11 cellular contexts compared by ENCODE assay signal in the genomic region with DNA sequence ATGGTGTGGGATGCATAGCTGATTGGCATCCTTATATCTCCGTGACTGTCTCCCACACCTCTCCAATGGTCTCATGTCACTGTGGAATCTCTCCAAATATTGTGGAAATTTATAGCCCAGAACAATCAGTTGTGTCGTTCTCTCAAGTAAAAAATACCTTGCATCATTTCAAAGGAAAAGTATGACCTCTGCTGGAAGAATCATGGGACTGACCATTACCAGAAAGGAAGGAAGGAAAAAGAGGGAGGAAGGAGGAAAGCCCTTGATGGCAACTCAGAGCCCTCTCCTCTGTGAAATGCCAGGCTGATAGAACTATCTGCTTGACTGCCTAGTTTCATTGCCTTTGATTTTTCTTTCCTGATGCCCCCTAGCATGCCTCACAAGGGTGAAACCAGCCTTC.
DNase-seq lines count a peak whose midpoint lies in the region; ATAC-seq, FAIRE-seq and TF ChIP-seq lines count a peak whose summit lies in the region.
"Had no signal": no experiment of that assay in that cellular context is flagged by ENCODE, and none has a peak within 500 bp of the region (broad histone marks: within the 10 kb centered on the region; RNA-seq: fewer than 3 reads in every experiment).

No MANE protein-coding gene starts in this region.

- H3K9me3 ChIP-seq in DND-41 (ENCODE audit: insufficient read depth, low read length, severe bottlenecking) (no peaks in the 10 kb centered on the region), H1 (ENCODE audit: insufficient read depth in 2 of 2, low read depth in 1 of 2, low read length in 1 of 2) (peaks cover 0 to 2% of the 10 kb centered on the region in 2 experiments; a peak in 1 of 4 replicates), vagina (no peaks in the 10 kb centered on the region), gastroesophageal sphincter (peaks cover 0 to 10% (median 0%) of the 10 kb centered on the region in 3 donors)

- TF ChIP-seq POLR2A in H1 (IDR thresholded peaks at IDR 0.05; ENCODE audit: control extremely low read depth in 1 of 2, low read depth in 2 of 2, low read length in 2 of 2) (no peak), vagina (IDR thresholded peaks at IDR 0.05) (no peak), gastroesophageal sphincter (IDR thresholded peaks at IDR 0.05) (no peak)

- DNase-seq in DND-41 (no peak), LNCaP clone FGC (ENCODE audit: low read depth) (no peak), H1 (ENCODE audit: low read depth in 1 of 2, low spot score in 2 of 2) (no peak), midbrain (lab: John Stamatoyannopoulos, UW) (peak; percentile 14), vagina (ENCODE audit: extremely low spot score in 2 of 2) (no peak), NOMO-1 (lab: John Stamatoyannopoulos, UW; ENCODE audit: unreplicated experiment in 2 of 2) (no peak), AG08395 (ENCODE audit: low spot score) (no peak)
- DNase-seq: SIG-M5; stimulated activated naive B cell treated with anti-CD40 and anti-IgM and Interleukin-4, amounts not matched to agents 10 μg/mL and 1 μg/mL and 100 μg/mL, for 72 hours had no signal

- H3K4me1 ChIP-seq in DND-41 (ENCODE audit: insufficient read depth, low read length), result no peaks in the 10 kb centered on the region
- H3K4me1 ChIP-seq in H1 (replicated peaks in 1 of 4; ENCODE audit: control insufficient read depth in 3 of 4, insufficient read depth in 4 of 4, low read length in 3 of 4), result no peaks in the 10 kb centered on the region
- H3K4me1 ChIP-seq in vagina, result no peaks in the 10 kb centered on the region
- H3K4me1 ChIP-seq in gastroesophageal sphincter, result no peaks in the 10 kb centered on the region

- H3K4me3 ChIP-seq in DND-41 (ENCODE audit: low read depth in 1 of 2, low read length in 2 of 2) (no peak overlapping the region), LNCaP clone FGC (ENCODE audit: low read depth, low read length) (no peak overlapping the region), H1 (ENCODE audit: extremely low read depth in 1 of 4, insufficient read depth in 2 of 4, low read depth in 3 of 4, low read length in 4 of 4) (no peak overlapping the region), vagina (no peak overlapping the region), gastroesophageal sphincter (no peak overlapping the region)
- H3K4me3 ChIP-seq: K562 had no signal

- no peak overlapping the region for H2BK120ac ChIP-seq in H1 (replicated peaks; ENCODE audit: low read depth, low read length)

- TF ChIP-seq CTCF in DND-41 (IDR thresholded peaks at IDR 0.05; ENCODE audit: borderline replicate concordance, extremely low read depth, low read length, poor library complexity, severe bottlenecking) (peak; percentile 16), LNCaP clone FGC (IDR thresholded peaks at IDR 0.05; ENCODE audit: control insufficient read depth, extremely low read depth, insufficient read depth) (peak; percentile 42; the same call in 1 of the 2 replicates), H1 (IDR thresholded peaks at IDR 0.05; ENCODE audit: control extremely low read depth in 1 of 3, insufficient read depth in 1 of 3, low read depth in 1 of 3, low read length in 3 of 3) (peak in 2 of 3 experiments; percentile 54 to 59; a peak in 3 of 4 replicates), vagina (IDR thresholded peaks at IDR 0.05) (no peak), gastroesophageal sphincter (IDR thresholded peaks at IDR 0.05) (peak in 1 of 4 experiments; percentile 21)

- no peak overlapping the region for H3K18ac ChIP-seq in H1 (ENCODE audit: extremely low read depth, low read length)

- ATAC-seq in DND-41 (ENCODE audit: insufficient read depth, low read depth) (no peak), gastroesophageal sphincter (no peak)
- ATAC-seq: K562; stimulated activated naive B cell treated with anti-CD40 and anti-IgM and Interleukin-4, amounts not matched to agents 10 μg/mL and 1 μg/mL and 100 μg/mL, for 72 hours had no signal

- H3K79me2 ChIP-seq in DND-41 (ENCODE audit: insufficient read depth, low read length) (no peaks in the 10 kb centered on the region), H1 (ENCODE audit: control insufficient read depth in 1 of 2, insufficient read depth in 2 of 2, low read length in 2 of 2) (no peaks in the 10 kb centered on the region)

- H4K20me1 ChIP-seq in DND-41 (ENCODE audit: insufficient read depth, low read length) (no peaks in the 10 kb centered on the region), H1 (replicated peaks in 1 of 2; ENCODE audit: control insufficient read depth in 1 of 2, insufficient read depth in 2 of 2, low read length in 2 of 2) (peaks cover 0 to 2% of the 10 kb centered on the region in 2 experiments)

- no peak overlapping the region for H3K4ac ChIP-seq in H1 (replicated peaks; ENCODE audit: insufficient read length, low read depth, low read length)

- H4K91ac ChIP-seq in H1 (replicated peaks; ENCODE audit: insufficient read length, low read length), result no peak overlapping the region

- peak; percentile 81 to 85 for TF ChIP-seq RAD21 in H1 (IDR thresholded peaks at IDR 0.05 in 1 of 2, conservative IDR thresholded peaks at IDR 0.05 in 1 of 2; ENCODE audit: low read depth in 2 of 2, low read length in 2 of 2)

- no peaks in the 10 kb centered on the region for H3K79me1 ChIP-seq in H1 (ENCODE audit: low read depth, low read length)

- no peak overlapping the region for H3K27ac ChIP-seq in DND-41 (ENCODE audit: low read length)
- no peak overlapping the region for H3K27ac ChIP-seq in H1 (ENCODE audit: low read depth, low read length)
- H3K27ac ChIP-seq in vagina, result no peak overlapping the region
- H3K27ac ChIP-seq in gastroesophageal sphincter, result no peak overlapping the region

- TF ChIP-seq EP300 in H1 (IDR thresholded peaks at IDR 0.05; ENCODE audit: borderline replicate concordance in 1 of 2, low read depth in 2 of 2, low read length in 2 of 2) (no peak), gastroesophageal sphincter (IDR thresholded peaks at IDR 0.05) (no peak)

- H2BK20ac ChIP-seq in H1 (ENCODE audit: low read length), result no peak overlapping the region

- CTCF ChIA-PET in H1 (lab: Charles Lee; ENCODE audit: partially characterized antibody), result interaction anchor here (0.8 to 6.3 kb wide), 33 partner anchors 9 to 447 kb away, joined by 3 to 103 read pairs (median 5); no protein-coding TSS in a partner anchor

- WGBS in H1 (ENCODE audit: extremely low coverage in 1 of 2, insufficient coverage in 1 of 2, insufficient read length in 1 of 2, insufficient replicate concordance in 2 of 2, low coverage in 1 of 2, low lambda C conversion rate in 2 of 2, missing lambda C conversion rate in 1 of 2), 2 experiments, result 63% methylated on average over 2 of the region's 2 CpGs; no CpG with 5 or more reads in 1 of the 2 experiments
- 21 to 25% methylated on average over 2 of the region's 2 CpGs for WGBS in gastroesophageal sphincter (ENCODE audit: low coverage in 1 of 2), 2 donors

- no peak overlapping the region for H3K23ac ChIP-seq in H1 (ENCODE audit: insufficient read length)

- H2BK5ac ChIP-seq in H1 (ENCODE audit: low read depth, low read length), result no peak overlapping the region

- no peak overlapping the region for H3K56ac ChIP-seq in H1 (replicated peaks; ENCODE audit: insufficient read length, low read depth, low read length)

- no peak overlapping the region for H4K8ac ChIP-seq in H1 (ENCODE audit: extremely low read depth, insufficient read depth, low read length)

- H2AFZ ChIP-seq in DND-41 (ENCODE audit: low read depth, low read length) (no peak overlapping the region), H1 (ENCODE audit: low read length) (no peak overlapping the region)

- H3K23me2 ChIP-seq in H1 (ENCODE audit: low read depth, low read length), result peaks cover 2% of the 10 kb centered on the region; the same call in 1 of the 2 replicates

- H3K36me3 ChIP-seq in DND-41 (ENCODE audit: insufficient read depth, low read length), result no peaks in the 10 kb centered on the region
- H3K36me3 ChIP-seq in H1 (ENCODE audit: control insufficient read depth in 2 of 4, insufficient read depth in 4 of 4, low read length in 3 of 4), result no peaks in the 10 kb centered on the region
- H3K36me3 ChIP-seq in vagina, result no peaks in the 10 kb centered on the region
- no peaks in the 10 kb centered on the region for H3K36me3 ChIP-seq in gastroesophageal sphincter

- H2AK5ac ChIP-seq in H1 (ENCODE audit: low read depth, low read length), result no peak overlapping the region

- no peak overlapping the region for H2BK12ac ChIP-seq in H1 (ENCODE audit: low read depth, low read length)

- intact Hi-C loops in vagina (cut with DNase I), result no loop called here

- no peak overlapping the region for H3K14ac ChIP-seq in H1 (ENCODE audit: insufficient read length)

- H3K27me3 ChIP-seq in DND-41 (ENCODE audit: insufficient read depth, low read length, poor library complexity) (peaks cover 1% of the 10 kb centered on the region), H1 (replicated peaks in 1 of 4; ENCODE audit: control insufficient read depth in 3 of 4, extremely low read depth in 1 of 4, insufficient read depth in 3 of 4, low read length in 3 of 4) (no peaks in the 10 kb centered on the region; a peak in 1 of 7 replicates), vagina (no peaks in the 10 kb centered on the region), gastroesophageal sphincter (peaks cover 6% of the 10 kb centered on the region)

- POLR2A ChIA-PET in H1 (lab: Charles Lee; ENCODE audit: partially characterized antibody), result no interaction called here

- H3K4me2 ChIP-seq in DND-41 (ENCODE audit: insufficient read depth, low read length), result no peak overlapping the region
- no peak overlapping the region for H3K4me2 ChIP-seq in H1 (ENCODE audit: insufficient read depth in 1 of 2, low read depth in 2 of 2, low read length in 2 of 2)

- no peak overlapping the region for H4K5ac ChIP-seq in H1 (ENCODE audit: insufficient read length, low read depth, low read length)

- peak; percentile 48 for FAIRE-seq in H1 (lab: Jason Lieb, UNC)
- FAIRE-seq: K562 had no signal

- no peak overlapping the region for H2BK15ac ChIP-seq in H1 (ENCODE audit: low read length)

- H3K9ac ChIP-seq in DND-41 (ENCODE audit: low read depth, low read length), result no peak overlapping the region
- no peak overlapping the region for H3K9ac ChIP-seq in H1 (replicated peaks in 1 of 4; ENCODE audit: extremely low read depth in 1 of 4, low read depth in 3 of 4, low read length in 3 of 4)

TF ChIP-seq in H1, 55 proteins besides CTCF, POLR2A, EP300 and RAD21 (continues in another document):
- TF ChIP-seq SAP30 (IDR thresholded peaks at IDR 0.05; ENCODE audit: insufficient read depth, insufficient replicate concordance, low read length), result no peak
- TF ChIP-seq, protein P1, sequence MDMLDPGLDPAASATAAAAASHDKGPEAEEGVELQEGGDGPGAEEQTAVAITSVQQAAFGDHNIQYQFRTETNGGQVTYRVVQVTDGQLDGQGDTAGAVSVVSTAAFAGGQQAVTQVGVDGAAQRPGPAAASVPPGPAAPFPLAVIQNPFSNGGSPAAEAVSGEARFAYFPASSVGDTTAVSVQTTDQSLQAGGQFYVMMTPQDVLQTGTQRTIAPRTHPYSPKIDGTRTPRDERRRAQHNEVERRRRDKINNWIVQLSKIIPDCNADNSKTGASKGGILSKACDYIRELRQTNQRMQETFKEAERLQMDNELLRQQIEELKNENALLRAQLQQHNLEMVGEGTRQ (IDR thresholded peaks at IDR 0.05; ENCODE audit: low read length), result no peak
- no peak for TF ChIP-seq HDAC6 (IDR thresholded peaks at IDR 0.05; ENCODE audit: low read depth, low read length)
- no peak for TF ChIP-seq SIRT6 (IDR thresholded peaks at IDR 0.05; ENCODE audit: low read length)
- no peak for TF ChIP-seq YY1 (IDR thresholded peaks at IDR 0.05; ENCODE audit: low read depth, low read length)

Comparison
In these comparisons a context has a peak if more than half of its experiments do, and no peak if none do; other contexts are left out.
1. CTCF ChIP-seq: peak in DND-41 (single experiment), LNCaP clone FGC (single experiment) and H1 (2 of 3); none in vagina (0 of 3).